37 cellular contexts compared by ENCODE assay signal in the genomic region with DNA sequence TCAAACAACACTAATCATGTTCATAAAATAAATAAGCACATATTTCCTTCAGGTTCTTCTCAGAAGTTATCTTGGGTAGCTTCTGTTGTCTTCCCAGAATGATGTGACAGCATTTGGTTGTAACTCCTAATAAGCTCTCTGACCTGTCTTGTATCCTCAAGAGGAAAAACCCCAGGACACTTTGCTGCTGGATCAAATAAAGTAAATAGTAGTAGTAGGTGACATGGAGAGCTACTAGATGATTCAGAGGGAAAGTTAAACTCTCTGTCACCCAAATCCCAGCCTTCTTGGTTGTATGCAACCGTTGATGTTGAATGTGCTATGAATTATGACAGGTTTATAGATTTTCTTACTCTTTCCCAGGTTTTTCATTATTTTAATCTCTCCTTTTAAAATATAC.
A peak's percentile ranks its signal among the peaks of the same experiment; 100 is the strongest.
DNase-seq lines count a peak whose midpoint lies in the region; ATAC-seq, FAIRE-seq and TF ChIP-seq lines count a peak whose summit lies in the region.
"Had no signal": no experiment of that assay in that cellular context is flagged by ENCODE, and none has a peak within 500 bp of the region (broad histone marks: within the 10 kb centered on the region; RNA-seq: fewer than 3 reads in every experiment).

No MANE protein-coding gene starts in this region.

- ATAC-seq in HepG2 (no peak), left lobe of liver (peak; percentile 52), right lobe of liver (peak; percentile 63 to 81 (median 66)), Right ventricle myocardium inferior (no peak), GM19324 (IDR thresholded peaks at IDR 0.05; ENCODE audit: low FRiP score, unreplicated experiment) (no peak)
- ATAC-seq: A549; CD8-positive, alpha-beta T cell had no signal

- in situ Hi-C loops in HepG2 (cut with HindIII; ENCODE audit: extremely low pct_ligation_motif_present, low pct_unique_long_range_greater_than_20kb) = no loop called here

- peak overlapping the region; percentile 57 for H3K27ac Mint-ChIP-seq in nephron progenitor cell
- H3K27ac Mint-ChIP-seq: B cell; CD14-positive monocyte; CD4-positive, alpha-beta T cell; CD4-positive, CD25-positive, alpha-beta regulatory T cell; CD8-positive, alpha-beta memory T cell; CD8-positive, alpha-beta T cell had no signal

- no peaks in the 10 kb centered on the region for H3K79me2 ChIP-seq in HepG2 (ENCODE audit: insufficient read depth, low read length)

- TF ChIP-seq EP300 in HepG2 (IDR thresholded peaks at IDR 0.05; ENCODE audit: low read depth in 2 of 2, low read length in 2 of 2) = no peak
- TF ChIP-seq EP300 in HepG2 (CRISPR knock-in tag; IDR thresholded peaks at IDR 0.05; ENCODE audit: borderline replicate concordance) = no peak

- H3K4me2 ChIP-seq in HepG2 (ENCODE audit: low read depth, low read length) = no peak overlapping the region
- H3K4me2 ChIP-seq: A549; BLaER1; BLaER1 treated with 17β-estradiol and CSF1 and Interleukin-3, amounts not matched to agents 10 nM and 100 nM had no signal

- intact Hi-C loops in HepG2 (cut with micrococcal nuclease; ENCODE audit: unreplicated experiment) (no loop called here), right lobe of liver (cut with DNase I) (no loop called here), Right ventricle myocardium inferior (cut with DNase I) (no loop called here)

- H2AFZ ChIP-seq in HepG2 (ENCODE audit: low read length) = no peak overlapping the region

- peaks cover 5% of the 10 kb centered on the region for H3K9me3 Mint-ChIP-seq in nephron progenitor cell
- H3K9me3 Mint-ChIP-seq: CD4-positive, alpha-beta T cell; CD8-positive, alpha-beta T cell had no signal

- no peaks in the 10 kb centered on the region for H3K36me3 ChIP-seq in liver (ENCODE audit: control insufficient read depth in 4 of 4, insufficient read depth in 3 of 4, low read depth in 1 of 4, low read length in 3 of 4)
- no peaks in the 10 kb centered on the region for H3K36me3 ChIP-seq in HepG2 (replicated peaks in 1 of 2; ENCODE audit: control insufficient read depth in 1 of 2, insufficient read depth in 2 of 2, low read length in 2 of 2)
- no peaks in the 10 kb centered on the region for H3K36me3 ChIP-seq in right lobe of liver
- H3K36me3 ChIP-seq: BE2C had no signal

- H3K27me3 Mint-ChIP-seq in nephron progenitor cell (ENCODE audit: low read depth, poor library complexity) = peaks cover 3% of the 10 kb centered on the region
- H3K27me3 Mint-ChIP-seq: B cell; CD4-positive, alpha-beta memory T cell; CD4-positive, alpha-beta T cell; CD4-positive, CD25-positive, alpha-beta regulatory T cell; CD8-positive, alpha-beta memory T cell had no signal

- H3K4me3 Mint-ChIP-seq in nephron progenitor cell = no peak overlapping the region
- H3K4me3 Mint-ChIP-seq: B cell; CD14-positive monocyte; CD4-positive, alpha-beta memory T cell; CD4-positive, alpha-beta T cell; CD4-positive, CD25-positive, alpha-beta regulatory T cell; CD8-positive, alpha-beta memory T cell; CD8-positive, alpha-beta T cell had no signal

- WGBS in liver = 31% methylated on average over 1 of the region's 1 CpG
- WGBS in HepG2 (ENCODE audit: low lambda C conversion rate) = 6% methylated on average over 1 of the region's 1 CpG
- WGBS in right lobe of liver (ENCODE audit: insufficient coverage, low coverage, low lambda C conversion rate, missing lambda C conversion rate) = 13% methylated on average over 1 of the region's 1 CpG

- peaks cover 8% of the 10 kb centered on the region for H3K36me3 Mint-ChIP-seq in nephron progenitor cell (ENCODE audit: low read depth)
- H3K36me3 Mint-ChIP-seq: CD14-positive monocyte; CD4-positive, alpha-beta memory T cell; CD4-positive, CD25-positive, alpha-beta regulatory T cell; CD8-positive, alpha-beta memory T cell; CD8-positive, alpha-beta T cell had no signal

- H3K27me3 ChIP-seq in liver (ENCODE audit: control insufficient read depth in 4 of 4, insufficient read depth in 4 of 4, low read length in 3 of 4) (no peaks in the 10 kb centered on the region), HepG2 (ENCODE audit: control insufficient read depth in 1 of 2, insufficient read depth in 2 of 2, low read length in 2 of 2) (no peaks in the 10 kb centered on the region; a peak in 1 of 5 replicates), right lobe of liver (no peaks in the 10 kb centered on the region)
- H3K27me3 ChIP-seq: BE2C; BLaER1; BLaER1 treated with 17β-estradiol and CSF1 and Interleukin-3, amounts not matched to agents 10 nM and 100 nM had no signal

- H3K9me3 ChIP-seq in liver (ENCODE audit: control insufficient read depth in 4 of 4, low read length in 3 of 4) (no peaks in the 10 kb centered on the region), HepG2 (ENCODE audit: low read length) (peaks cover 15% of the 10 kb centered on the region), right lobe of liver (no peaks in the 10 kb centered on the region)
- H3K9me3 ChIP-seq: A549; BE2C; BLaER1; BLaER1 treated with 17β-estradiol and CSF1 and Interleukin-3, amounts not matched to agents 10 nM and 100 nM; Caco-2 had no signal

- TF ChIP-seq POLR2A in HepG2 (IDR thresholded peaks at IDR 0.05; ENCODE audit: insufficient read depth in 1 of 2, low read depth in 2 of 2, low read length in 2 of 2) (no peak), right lobe of liver (IDR thresholded peaks at IDR 0.05) (no peak)

- DNase-seq in HepG2 (ENCODE audit: low spot score) (no peak), left lobe of liver (ENCODE audit: low spot score) (no peak), right lobe of liver (no peak), nephron progenitor cell (no peak), GF-D8 (lab: John Stamatoyannopoulos, UW) (no peak), Right ventricle myocardium inferior (ENCODE audit: missing footprints) (no peak)
- DNase-seq: 8988T; ACHN; AML-193; BE2C; C1 segment of cervical spinal cord; Caco-2; Calu3; CD4-positive, alpha-beta memory T cell; CD4-positive, alpha-beta T cell; CD4-positive, CD25-positive, alpha-beta regulatory T cell; CD8-positive, alpha-beta memory T cell; CD8-positive, alpha-beta T cell; COR-L47; DMS 273 treated with DMSO at 0.1 percent for 48 hours; DMS153; DMS53; DMS79; DMS79 treated with DMSO at 0.1 percent for 48 hours; DND-41; EL had no signal

- FAIRE-seq in HepG2 (lab: Jason Lieb, UNC) = no peak
- FAIRE-seq: A204.1, A549, D721Med had no signal

- H3K9ac ChIP-seq in liver (ENCODE audit: low read depth in 1 of 2, low read length in 2 of 2) (no peak overlapping the region), HepG2 (ENCODE audit: insufficient read depth, low read depth, low read length) (no peak overlapping the region)
- H3K9ac ChIP-seq: BLaER1; BLaER1 treated with 17β-estradiol and CSF1 and Interleukin-3, amounts not matched to agents 10 nM and 100 nM had no signal

- H3K4me1 ChIP-seq in liver (ENCODE audit: control insufficient read depth in 4 of 4, insufficient read depth in 4 of 4, low read length in 3 of 4) (peaks cover 4 to 32% (median 23%) of the 10 kb centered on the region in 4 donors), HepG2 (ENCODE audit: insufficient read depth, low read length) (no peaks in the 10 kb centered on the region), right lobe of liver (peaks cover 0 to 27% (median 11%) of the 10 kb centered on the region in 4 donors)
- H3K4me1 ChIP-seq: BE2C, Caco-2 had no signal

- CTCF ChIA-PET in HepG2 (lab: Yijun Ruan, JAX; ENCODE audit: low intra/inter-chr PET ratio, low total read pairs) = no interaction called here

- TF ChIP-seq RAD21 in liver (IDR thresholded peaks at IDR 0.05) = no peak
- TF ChIP-seq RAD21 in HepG2 (CRISPR knock-in tag; IDR thresholded peaks at IDR 0.05) = no peak

- no TSS peak for BruUV-seq in HepG2 (replicated peaks; lab: Mats Ljungman, UMichigan)

- no peak overlapping the region for H3K4me3 ChIP-seq in liver (ENCODE audit: low read depth in 1 of 3, low read length in 3 of 3)
- no peak overlapping the region for H3K4me3 ChIP-seq in HepG2 (replicated peaks in 1 of 3; ENCODE audit: insufficient read depth in 1 of 3, low read depth in 2 of 3, low read length in 3 of 3)
- no peak overlapping the region for H3K4me3 ChIP-seq in right lobe of liver
- H3K4me3 ChIP-seq: A549; BLaER1; BLaER1 treated with 17β-estradiol and CSF1 and Interleukin-3, amounts not matched to agents 10 nM and 100 nM had no signal

- no peaks in the 10 kb centered on the region for H4K20me1 ChIP-seq in HepG2 (ENCODE audit: insufficient read depth, low read length)

- peaks cover 84% of the 10 kb centered on the region for H3K4me1 Mint-ChIP-seq in nephron progenitor cell
- H3K4me1 Mint-ChIP-seq: CD14-positive monocyte; CD4-positive, alpha-beta memory T cell; CD4-positive, CD25-positive, alpha-beta regulatory T cell; CD8-positive, alpha-beta memory T cell had no signal

- TF ChIP-seq CTCF in liver (IDR thresholded peaks at IDR 0.05; ENCODE audit: low read depth, low read length, missing input control) = no peak
- no peak for TF ChIP-seq CTCF in HepG2 (CRISPR knock-in tag; IDR thresholded peaks at IDR 0.05)
- TF ChIP-seq CTCF in right lobe of liver (IDR thresholded peaks at IDR 0.05) = no peak
- TF ChIP-seq CTCF in nephron progenitor cell (IDR thresholded peaks at IDR 0.05) = no peak

- POLR2A ChIA-PET in HepG2 (lab: Yijun Ruan, JAX) = no interaction called here

- peak overlapping the region; percentile 66 to 69 for H3K27ac ChIP-seq in liver (ENCODE audit: low read depth in 1 of 2, low read length in 2 of 2)
- H3K27ac ChIP-seq in HepG2 (ENCODE audit: extremely low read length, insufficient read depth, low read length) = no peak overlapping the region
- H3K27ac ChIP-seq in right lobe of liver = peak overlapping the region; percentile 34 to 84 (median 78)
- H3K27ac ChIP-seq: 22Rv1; A549; BLaER1; BLaER1 treated with 17β-estradiol and CSF1 and Interleukin-3, amounts not matched to agents 10 nM and 100 nM; C4-2B had no signal

TF ChIP-seq in liver, 16 proteins besides CTCF, POLR2A, EP300 and RAD21:
- TF ChIP-seq RXRA (IDR thresholded peaks at IDR 0.05) (peak in 1 of 2 donors; percentile 26), TAF1 (conservative IDR thresholded peaks at IDR 0.05) (no peak)

TF ChIP-seq in HepG2, 621 proteins besides CTCF, POLR2A, EP300 and RAD21 (continues in another document):
- no peak for TF ChIP-seq ZBTB26 (CRISPR knock-in tag; IDR thresholded peaks at IDR 0.05; ENCODE audit: borderline replicate concordance)

Comparison
In these comparisons a context has a peak if more than half of its experiments do, and no peak if none do; other contexts are left out.
1. ATAC-seq: peak in left lobe of liver (single experiment) and right lobe of liver (4 of 4); none in HepG2 (single experiment), Right ventricle myocardium inferior (single experiment) and GM19324 (single experiment).